ENCODE assay signal across 25 cellular contexts in genomic region chrX:56746996-56747395, GRCh38.
"Had no signal": no experiment of that assay in that cellular context is flagged by ENCODE, and none has a peak within 500 bp of the region (broad histone marks: within the 10 kb centered on the region; RNA-seq: fewer than 3 reads in every experiment).

No MANE protein-coding gene starts in this region.

- DNase-seq: activated CD4-positive, alpha-beta T cell treated with anti-CD3 and anti-CD28 coated beads for 36 hours; activated CD4-positive, CD25-positive, alpha-beta regulatory T cell; activated CD8-positive, alpha-beta memory T cell treated with anti-CD3 and anti-CD28 coated beads, Interleukin-2, amount 10 ng/mL, durations not matched to agents 7 days and 5 days; activated CD8-positive, alpha-beta T cell treated with anti-CD3 and anti-CD28 coated beads, Interleukin-2, amount 10 ng/mL, durations not matched to agents 7 days and 5 days; activated effector memory CD4-positive, alpha-beta T cell treated with anti-CD3 and anti-CD28 coated beads, Interleukin-2, amount 50 U/mL, for 16 hours; adrenal gland; aorta; cortex of kidney; effector memory CD8-positive, alpha-beta T cell; foreskin melanocyte; heart right ventricle; left lung; lower lobe of right lung; mucosa of descending colon; stimulated activated CD4-positive, alpha-beta T cell treated with anti-CD3 and anti-CD28 coated beads, Interleukin-15, amount 100 ng/mL, for 24 hours; stimulated activated CD4-positive, alpha-beta T cell treated with anti-CD3 and anti-CD28 coated beads, Interleukin-2, amount 100 ng/mL, for 24 hours; stimulated activated naive B cell treated with anti-CD40 and anti-IgM and Interleukin-4, amounts not matched to agents 10 μg/mL and 1 μg/mL and 100 μg/mL, for 72 hours; tibial artery had no signal

- H3K27ac Mint-ChIP-seq: activated CD4-positive, alpha-beta T cell treated with anti-CD3 and anti-CD28 coated beads for 36 hours; activated CD8-positive, alpha-beta memory T cell treated with anti-CD3 and anti-CD28 coated beads, Interleukin-2, amount 10 ng/mL, durations not matched to agents 7 days and 5 days; activated CD8-positive, alpha-beta T cell treated with anti-CD3 and anti-CD28 coated beads, Interleukin-2, amount 10 ng/mL, durations not matched to agents 7 days and 5 days; activated naive CD4-positive, alpha-beta T cell treated with anti-CD3 and anti-CD28 coated beads, Interleukin-2, amount 50 U/mL, for 72 hours; brain; effector memory CD8-positive, alpha-beta T cell; natural killer cell treated with Interleukin-12 subunit alpha and Interleukin-12 subunit beta and Interleukin-15 and Interleukin-18, amount 100 ng/mL, for 72 hours; stimulated activated naive B cell treated with anti-CD40 and anti-IgM and Interleukin-4, amounts not matched to agents 10 μg/mL and 1 μg/mL and 100 μg/mL, for 72 hours; T-helper 2 cell treated with Interferon-gamma antibody and Interleukin-4, amounts not matched to agents 5 μg/mL and 100 μg/mL, for 36 hours had no signal

- ATAC-seq: activated CD4-positive, alpha-beta T cell treated with anti-CD3 and anti-CD28 coated beads for 36 hours; activated CD8-positive, alpha-beta memory T cell treated with anti-CD3 and anti-CD28 coated beads, Interleukin-2, amount 10 ng/mL, durations not matched to agents 7 days and 5 days; activated CD8-positive, alpha-beta T cell treated with anti-CD3 and anti-CD28 coated beads, Interleukin-2, amount 10 ng/mL, durations not matched to agents 7 days and 5 days; activated naive CD4-positive, alpha-beta T cell treated with anti-CD3 and anti-CD28 coated beads, Interleukin-2, amount 50 U/mL, for 72 hours; effector memory CD8-positive, alpha-beta T cell; heart right ventricle; left lung; lower lobe of right lung; mucosa of descending colon; natural killer cell treated with Interleukin-12 subunit alpha and Interleukin-12 subunit beta and Interleukin-15 and Interleukin-18, amount 100 ng/mL, for 72 hours; stimulated activated naive B cell treated with anti-CD40 and anti-IgM and Interleukin-4, amounts not matched to agents 10 μg/mL and 1 μg/mL and 100 μg/mL, for 72 hours had no signal

- H3K36me3 ChIP-seq: adrenal gland, esophagus muscularis mucosa, heart right ventricle, left lung, lower lobe of right lung, right atrium auricular region, suprapubic skin, tibial artery had no signal

- H3K27me3 ChIP-seq: esophagus muscularis mucosa, right atrium auricular region, suprapubic skin, tibial artery had no signal

- H3K4me3 ChIP-seq: adrenal gland, esophagus muscularis mucosa, heart right ventricle, left lung, lower lobe of right lung, mucosa of descending colon, right atrium auricular region, suprapubic skin, tibial artery had no signal

- H3K4me1 Mint-ChIP-seq: brain had no signal

- H3K27me3 Mint-ChIP-seq: activated CD4-positive, alpha-beta T cell treated with anti-CD3 and anti-CD28 coated beads for 36 hours; activated CD8-positive, alpha-beta memory T cell treated with anti-CD3 and anti-CD28 coated beads, Interleukin-2, amount 10 ng/mL, durations not matched to agents 7 days and 5 days; brain; effector memory CD8-positive, alpha-beta T cell had no signal

- H3K9me3 Mint-ChIP-seq: effector memory CD8-positive, alpha-beta T cell; natural killer cell treated with Interleukin-12 subunit alpha and Interleukin-12 subunit beta and Interleukin-15 and Interleukin-18, amount 100 ng/mL, for 72 hours; stimulated activated naive B cell treated with anti-CD40 and anti-IgM and Interleukin-4, amounts not matched to agents 10 μg/mL and 1 μg/mL and 100 μg/mL, for 72 hours had no signal

- H3K4me3 Mint-ChIP-seq: activated CD4-positive, alpha-beta T cell treated with anti-CD3 and anti-CD28 coated beads for 36 hours; activated CD8-positive, alpha-beta memory T cell treated with anti-CD3 and anti-CD28 coated beads, Interleukin-2, amount 10 ng/mL, durations not matched to agents 7 days and 5 days; activated CD8-positive, alpha-beta T cell treated with anti-CD3 and anti-CD28 coated beads, Interleukin-2, amount 10 ng/mL, durations not matched to agents 7 days and 5 days; brain; effector memory CD8-positive, alpha-beta T cell; natural killer cell treated with Interleukin-12 subunit alpha and Interleukin-12 subunit beta and Interleukin-15 and Interleukin-18, amount 100 ng/mL, for 72 hours; stimulated activated naive B cell treated with anti-CD40 and anti-IgM and Interleukin-4, amounts not matched to agents 10 μg/mL and 1 μg/mL and 100 μg/mL, for 72 hours; T-helper 2 cell treated with Interferon-gamma antibody and Interleukin-4, amounts not matched to agents 5 μg/mL and 100 μg/mL, for 36 hours had no signal
